Comparison of ENCODE assay signal across 10 cellular contexts in genomic region chr1:173330149-173330951, GRCh38.
DNase-seq lines count a peak whose midpoint lies in the region; ATAC-seq, FAIRE-seq and TF ChIP-seq lines count a peak whose summit lies in the region.
"Had no signal": no experiment of that assay in that cellular context is flagged by ENCODE, and none has a peak within 500 bp of the region (broad histone marks: within the 10 kb centered on the region; RNA-seq: fewer than 3 reads in every experiment).

No MANE protein-coding gene starts in this region.

- DNase-seq in AG09319 (ENCODE audit: extremely low read depth, low read depth) = peak; percentile 29
- peak; percentile 18 to 47 for DNase-seq in HL-60 (ENCODE audit: low read depth in 1 of 2, low spot score in 1 of 2)
- DNase-seq in foreskin fibroblast = peak; percentile 59 to 83
- no peak for DNase-seq in NCI-H82 treated with DMSO at 0.1 percent for 48 hours (lab: John Stamatoyannopoulos, UW; ENCODE audit: unreplicated experiment)
- DNase-seq in NCI-H2029 treated with DMSO at 0.1 percent for 48 hours (lab: John Stamatoyannopoulos, UW) = no peak
- DNase-seq in hepatocyte (ENCODE audit: low spot score) = no peak
- DNase-seq: NCI-H69 had no signal

- H3K4me3 ChIP-seq in HL-60 (replicated peaks; ENCODE audit: insufficient read depth, low read length) (no peak overlapping the region), foreskin fibroblast (ENCODE audit: low read depth in 1 of 2, low read length in 2 of 2) (no peak overlapping the region), hepatocyte (no peak overlapping the region)

- FAIRE-seq in TTC549 (lab: Jason Lieb, UNC) = peak; percentile 88
- FAIRE-seq: keratinocyte had no signal

- 97% methylated on average over 3 of the region's 3 CpGs for WGBS in hepatocyte (ENCODE audit: low lambda C conversion rate, missing lambda C conversion rate)

- H2AFZ ChIP-seq in hepatocyte = no peak overlapping the region

- no peaks in the 10 kb centered on the region for H3K36me3 ChIP-seq in hepatocyte (replicated peaks; ENCODE audit: insufficient read depth, low read depth)

- H3K4me1 ChIP-seq in hepatocyte (ENCODE audit: insufficient read depth) = no peaks in the 10 kb centered on the region

- H3K9me3 ChIP-seq in hepatocyte (ENCODE audit: low read depth) = no peaks in the 10 kb centered on the region

- H3K79me2 ChIP-seq in hepatocyte = no peaks in the 10 kb centered on the region

- no peak for TF ChIP-seq CTCF in AG09319 (IDR thresholded peaks at IDR 0.05; ENCODE audit: low read depth, low read length)
- no peak for TF ChIP-seq CTCF in HL-60 (IDR thresholded peaks at IDR 0.05; ENCODE audit: insufficient read depth, low read length)
- TF ChIP-seq CTCF in foreskin fibroblast (IDR thresholded peaks at IDR 0.05; ENCODE audit: low read depth, low read length) = no peak
- TF ChIP-seq CTCF in hepatocyte (IDR thresholded peaks at IDR 0.05; ENCODE audit: poor library complexity) = no peak

- no peaks in the 10 kb centered on the region for H3K27me3 ChIP-seq in HL-60 (ENCODE audit: insufficient read depth, poor library complexity, severe bottlenecking)
- H3K27me3 ChIP-seq in hepatocyte = no peaks in the 10 kb centered on the region

- H4K20me1 ChIP-seq in hepatocyte (ENCODE audit: insufficient read depth, poor library complexity, severe bottlenecking) = no peaks in the 10 kb centered on the region

- no peak for ATAC-seq in HG02642 (IDR thresholded peaks at IDR 0.05; ENCODE audit: poor library complexity, unreplicated experiment)

- H3K27ac ChIP-seq in HL-60 (replicated peaks) (peak overlapping the region; percentile 45), hepatocyte (no peak overlapping the region)

- H3K4me2 ChIP-seq in hepatocyte = no peak overlapping the region

- no peaks in the 10 kb centered on the region for H3K9me2 ChIP-seq in hepatocyte (replicated peaks; ENCODE audit: insufficient read depth)

Comparison
In these comparisons a context has a peak if more than half of its experiments do, and no peak if none do; other contexts are left out.
1. DNase-seq: peak in AG09319 (single experiment), HL-60 (2 of 2) and foreskin fibroblast (2 of 2); none in NCI-H82 treated with DMSO at 0.1 percent for 48 hours (single experiment), NCI-H2029 treated with DMSO at 0.1 percent for 48 hours (single experiment) and hepatocyte (single experiment).